Comparison of ENCODE assay signal across 1 cellular context in genomic region chr7:100874577-100875355, GRCh38.
TF ChIP-seq lines count a peak whose summit lies in the region.

Gene SRRT, plus strand, starts transcription at chr7:100875103. Its CDS starts 488 bp downstream, at chr7:100875591.

TF ChIP-seq in K562, 482 proteins besides CTCF, POLR2A, EP300 and RAD21 (continued from another document and continues in another):
- TF ChIP-seq ZBTB33 (CRISPR knock-in tag; IDR thresholded peaks at IDR 0.05) (no peak), ZBTB40 (IDR thresholded peaks at IDR 0.05) (peak; percentile 75), ZBTB40 (CRISPR knock-in tag; IDR thresholded peaks at IDR 0.05) (no peak), HIVEP1 (CRISPR knock-in tag; IDR thresholded peaks at IDR 0.05) (peak; percentile 71; the same call in 1 of the 2 replicates), KDM1A (IDR thresholded peaks at IDR 0.05) (no peak), MITF (IDR thresholded peaks at IDR 0.05) (no peak), MAFF (IDR thresholded peaks at IDR 0.05; ENCODE audit: low read length) (no peak; the same call in 1 of the 2 replicates), ZNF134 (CRISPR knock-in tag; conservative IDR thresholded peaks at IDR 0.05) (no peak; the same call in 1 of the 2 replicates), TSHZ1 (CRISPR knock-in tag; IDR thresholded peaks at IDR 0.05) (peak; percentile 45; the same call in 1 of the 2 replicates), SMAD1 (IDR thresholded peaks at IDR 0.05; ENCODE audit: low read depth, low read length, partially characterized antibody) (no peak), NCOA6 (IDR thresholded peaks at IDR 0.05) (no peak), ZC3H11A (IDR thresholded peaks at IDR 0.05; ENCODE audit: low read depth, low read length) (peak; percentile 92), ZNF780A (CRISPR knock-in tag; IDR thresholded peaks at IDR 0.05) (no peak), PTBP1 (IDR thresholded peaks at IDR 0.05; ENCODE audit: low read depth, low read length) (0 out of 2 replicates have a peak, but pooled peaks have one; percentile 16), HDGF (IDR thresholded peaks at IDR 0.05) (no peak), KDM5B (IDR thresholded peaks at IDR 0.05; ENCODE audit: insufficient replicate concordance, low read depth, low read length) (peak; percentile 91), RUNX1 (IDR thresholded peaks at IDR 0.05; ENCODE audit: low read depth) (no peak), PHB2 (IDR thresholded peaks at IDR 0.05; ENCODE audit: low read depth) (0 out of 2 replicates have a peak, but pooled peaks have one; percentile 19), NFIX (CRISPR knock-in tag; IDR thresholded peaks at IDR 0.05; ENCODE audit: low read depth) (no peak), IRF1 (CRISPR knock-in tag; IDR thresholded peaks at IDR 0.05; ENCODE audit: borderline replicate concordance) (no peak; the same call in 1 of the 2 replicates), TAF1 (IDR thresholded peaks at IDR 0.05; ENCODE audit: control insufficient read depth, extremely low read depth, insufficient read depth, low read length, severe bottlenecking) (peak; percentile 95), ZNF431 (CRISPR knock-in tag; IDR thresholded peaks at IDR 0.05) (0 out of 2 replicates have a peak, but pooled peaks have one; percentile 71), NR4A1 (CRISPR knock-in tag; IDR thresholded peaks at IDR 0.05) (peak; percentile 90; the same call in 1 of the 2 replicates), NR4A1 (tag; IDR thresholded peaks at IDR 0.05) (peak; percentile 67; the same call in 1 of the 2 replicates), HDAC2 (IDR thresholded peaks at IDR 0.05) (peak; percentile 46; the same call in 1 of the 2 replicates), ZNF23 (CRISPR knock-in tag; IDR thresholded peaks at IDR 0.05) (peak; percentile 61; the same call in 1 of the 2 replicates), RERE (CRISPR knock-in tag; IDR thresholded peaks at IDR 0.05; ENCODE audit: borderline replicate concordance) (no peak; the same call in 1 of the 2 replicates), RBM14 (IDR thresholded peaks at IDR 0.05; ENCODE audit: borderline replicate concordance, insufficient read depth, low read depth, low read length) (no peak), ZNF766 (CRISPR knock-in tag; conservative IDR thresholded peaks at IDR 0.05) (peak; percentile 83), SUPT5H (IDR thresholded peaks at IDR 0.05) (peak; percentile 98), NBN (IDR thresholded peaks at IDR 0.05; ENCODE audit: low read depth) (peak; percentile 83), TGIF2 (CRISPR knock-in tag; IDR thresholded peaks at IDR 0.05) (peak; percentile 66; the same call in 1 of the 2 replicates), ZFP91 (CRISPR knock-in tag; IDR thresholded peaks at IDR 0.05) (no peak), CHD2 (IDR thresholded peaks at IDR 0.05; ENCODE audit: low read depth, low read length) (peak; percentile 98)
